8 cellular contexts compared by ENCODE assay signal in the genomic region with DNA sequence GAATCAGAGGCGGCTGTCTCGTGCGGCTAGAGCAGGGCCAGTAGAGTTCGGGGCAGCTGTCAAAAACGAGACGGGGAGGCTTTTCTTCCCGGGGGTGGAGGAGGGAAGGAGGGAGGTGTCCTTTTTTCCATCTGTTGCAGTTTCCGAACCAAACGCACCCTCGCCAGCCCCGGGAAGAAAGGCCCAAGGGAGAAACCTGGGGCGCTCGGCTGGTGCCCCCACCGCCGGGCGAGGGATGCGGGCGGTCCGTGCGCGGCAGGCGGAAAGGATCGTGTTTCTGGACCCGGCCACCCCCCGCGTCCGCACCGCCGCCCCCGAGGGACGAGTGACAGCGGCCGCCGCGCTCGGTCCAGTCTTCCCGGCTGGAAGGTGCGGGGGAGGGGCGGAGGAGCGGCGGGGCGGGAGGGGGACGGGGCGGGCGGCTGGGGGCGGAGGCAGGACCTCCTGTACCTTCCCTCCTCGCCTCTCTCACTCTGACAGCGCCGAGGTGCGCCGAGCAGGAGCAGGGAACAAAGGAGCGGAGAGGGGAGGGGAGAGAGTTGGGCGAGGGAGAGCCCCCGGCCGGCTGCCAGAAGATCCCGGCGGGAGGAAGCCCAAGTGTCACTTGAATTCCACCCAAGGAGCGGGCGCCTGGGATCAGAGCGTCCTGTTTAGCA. TPM values are rescaled to one million over a fixed set of nuclear protein-coding genes. Genes with fewer than 3 reads are reported as not detected.
DNase-seq lines count a peak whose midpoint lies in the region; ATAC-seq and TF ChIP-seq lines count a peak whose summit lies in the region.

Gene TGIF1, plus strand, starts transcription at position 471 of the 656 bp plus-strand sequence. CDS start 318 bp downstream, outside the sequence.

- H3K9me3 Mint-ChIP-seq in activated CD4-positive, alpha-beta memory T cell treated with anti-CD3 and anti-CD28 coated beads for 36 hours: no peaks in the 10 kb centered on the region

- H3K9me3 ChIP-seq in lower lobe of right lung: no peaks in the 10 kb centered on the region

- no peaks in the 10 kb centered on the region for H3K36me3 ChIP-seq in lower lobe of right lung

- H3K4me1 Mint-ChIP-seq in activated CD4-positive, alpha-beta memory T cell treated with anti-CD3 and anti-CD28 coated beads for 36 hours (ENCODE audit: low read depth): peaks cover 34% of the 10 kb centered on the region

- peaks cover 24% of the 10 kb centered on the region for H3K4me1 ChIP-seq in lower lobe of right lung

- H3K27ac ChIP-seq in lower lobe of right lung: peak within 1 kb of the TSS; percentile 99

- H3K27me3 Mint-ChIP-seq in activated CD4-positive, alpha-beta memory T cell treated with anti-CD3 and anti-CD28 coated beads for 36 hours: no peaks in the 10 kb centered on the region

- POLR2A ChIA-PET in activated CD4-positive, alpha-beta memory T cell treated with anti-CD3 and anti-CD28 coated beads for 36 hours (lab: Charles Lee): interaction anchor here (0.7 to 3.3 kb wide), 8 partner anchors 9 to 203 kb away, joined by 3 to 42 read pairs (median 4); no protein-coding TSS in a partner anchor

- DNase-seq in activated CD8-positive, alpha-beta memory T cell treated with anti-CD3 and anti-CD28 coated beads for 48 hours (ENCODE audit: low read depth in 2 of 3, low spot score in 2 of 3): peak in 2 of 3 experiments; percentile 29 to 61
- no peak for DNase-seq in activated CD8-positive, alpha-beta memory T cell treated with anti-CD3 and anti-CD28 coated beads for 24 hours
- DNase-seq in NCI-H2171 (lab: John Stamatoyannopoulos, UW) (peak; percentile 66), lower lobe of right lung (peak; percentile 87)
- DNase-seq in activated CD4-positive, alpha-beta memory T cell treated with anti-CD3 and anti-CD28 coated beads for 36 hours: peak; percentile 61
- DNase-seq in effector CD8-positive, alpha-beta T cell (lab: John Stamatoyannopoulos, UW): peak; percentile 31
- DNase-seq in stimulated activated CD8-positive, alpha-beta memory T cell treated with anti-CD3 and anti-CD28 coated beads, Interleukin-12 subunit alpha, Interleukin-12 subunit beta, amount 100 ng/mL, for 1 hour (ENCODE audit: low read depth): peak; percentile 15

- intact Hi-C loops in activated CD4-positive, alpha-beta memory T cell treated with anti-CD3 and anti-CD28 coated beads for 36 hours (cut with micrococcal nuclease): loop anchor here (1.0 to 10.0 kb wide), 9 partner anchors 77 to 1845 kb away; partner anchors contain the start of genes METTL4, NDC80, SMCHD1 and ZBTB14
- intact Hi-C loops in lower lobe of right lung (cut with DNase I): loop anchor here (10.0 kb wide), 2 partner anchors 135 to 165 kb away; no protein-coding TSS in a partner anchor

- peak within 1 kb of the TSS; percentile 86 for H3K4me3 Mint-ChIP-seq in activated CD4-positive, alpha-beta memory T cell treated with anti-CD3 and anti-CD28 coated beads for 36 hours

- ATAC-seq in lower lobe of right lung (peak; percentile 63 to 72), GM21390 (IDR thresholded peaks at IDR 0.05; ENCODE audit: unreplicated experiment) (no peak)

- no peak for TF ChIP-seq CTCF in lower lobe of right lung (IDR thresholded peaks at IDR 0.05)

- peak within 1 kb of the TSS; percentile 81 for H3K4me3 ChIP-seq in lower lobe of right lung

- H3K27ac Mint-ChIP-seq in activated CD4-positive, alpha-beta memory T cell treated with anti-CD3 and anti-CD28 coated beads for 36 hours: peak within 1 kb of the TSS; percentile 100

- CTCF ChIA-PET in activated CD4-positive, alpha-beta memory T cell treated with anti-CD3 and anti-CD28 coated beads for 36 hours (lab: Charles Lee): interaction anchor here (0.7 to 4.1 kb wide), 2 partner anchors 144 to 215 kb away, joined by 3 to 29 read pairs; no protein-coding TSS in a partner anchor

- peaks cover 24% of the 10 kb centered on the region for H3K36me3 Mint-ChIP-seq in activated CD4-positive, alpha-beta memory T cell treated with anti-CD3 and anti-CD28 coated beads for 36 hours

- no peaks in the 10 kb centered on the region for H3K27me3 ChIP-seq in lower lobe of right lung (ENCODE audit: low read depth)

RNA-seq across cellular contexts. Expression of gene TGIF1, which starts in this region (rescaled TPM):
- 10 to 100 TPM; 45.9 to 51.4 TPM for total RNA-seq in activated CD4-positive, alpha-beta memory T cell treated with anti-CD3 and anti-CD28 coated beads for 36 hours
- total RNA-seq in lower lobe of right lung: 45.8 TPM
